31 cellular contexts compared by ENCODE assay signal in genomic region chr19:18167011-18167410, GRCh38. TPM values are rescaled to one million over a fixed set of nuclear protein-coding genes. Genes with fewer than 3 reads are reported as not detected.
"Had no signal": no experiment of that assay in that cellular context is flagged by ENCODE, and none has a peak within 500 bp of the region (broad histone marks: within the 10 kb centered on the region; RNA-seq: fewer than 3 reads in every experiment).

No MANE protein-coding gene starts in this region.

- H3K36me3 Mint-ChIP-seq: activated naive CD8-positive, alpha-beta T cell treated with anti-CD3 and anti-CD28 coated beads, Interleukin-2, amount 10 ng/mL, durations not matched to agents 7 days and 5 days had no signal

- H3K27ac Mint-ChIP-seq: activated CD4-positive, alpha-beta memory T cell treated with anti-CD3 and anti-CD28 coated beads, Interleukin-2, amount 10 ng/mL, durations not matched to agents 7 days and 5 days; activated CD4-positive, alpha-beta T cell treated with anti-CD3 and anti-CD28 coated beads for 36 hours; activated CD4-positive, alpha-beta T cell treated with anti-CD3 and anti-CD28 coated beads, Interleukin-2, amount 10 ng/mL, durations not matched to agents 24 days and 14 days; activated naive CD4-positive, alpha-beta T cell treated with anti-CD3 and anti-CD28 coated beads, Interleukin-2, amount 10 ng/mL, durations not matched to agents 7 days and 5 days; activated naive CD8-positive, alpha-beta T cell treated with anti-CD3 and anti-CD28 coated beads, Interleukin-2, amount 10 ng/mL, durations not matched to agents 7 days and 5 days; activated T-cell treated with anti-CD3 and anti-CD28 coated beads, Interleukin-2, amount 50 U/mL, for 24 hours; activated T-cell treated with anti-CD3 and anti-CD28 coated beads, Interleukin-2, amount 50 U/mL, for 72 hours; brain had no signal

- ATAC-seq: activated CD4-positive, alpha-beta T cell treated with anti-CD3 and anti-CD28 coated beads for 36 hours; activated T-cell treated with anti-CD3 and anti-CD28 coated beads, Interleukin-2, amount 50 U/mL, for 72 hours; gastroesophageal sphincter; heart right ventricle had no signal

- FAIRE-seq: endometrium, endothelial cell of umbilical vein had no signal

- DNase-seq: activated CD4-positive, alpha-beta memory T cell treated with anti-CD3 and anti-CD28 coated beads, Interleukin-2, amount 10 ng/mL, durations not matched to agents 7 days and 5 days; activated CD4-positive, alpha-beta T cell treated with anti-CD3 and anti-CD28 coated beads for 36 hours; activated CD4-positive, alpha-beta T cell treated with anti-CD3 and anti-CD28 coated beads, Interleukin-2, amount 10 ng/mL, durations not matched to agents 24 days and 14 days; activated CD4-positive, alpha-beta T cell treated with anti-CD3 and anti-CD28 coated beads, Interleukin-2, amount 50 U/mL, for 4 hours; activated CD4-positive, CD25-positive, alpha-beta regulatory T cell; activated CD4-positive, CD25-positive, alpha-beta regulatory T cell treated with anti-CD3 and anti-CD28 coated beads, Interleukin-2, amount 50 U/mL, for 72 hours; activated CD8-positive, alpha-beta memory T cell treated with anti-CD3 and anti-CD28 coated beads, Interleukin-2, amount 50 U/mL, for 48 hours; activated gamma-delta T cell; activated naive CD4-positive, alpha-beta T cell; activated naive CD4-positive, alpha-beta T cell treated with anti-CD3 and anti-CD28 coated beads, Interleukin-2, amount 10 ng/mL, durations not matched to agents 7 days and 5 days; activated naive CD8-positive, alpha-beta T cell treated with anti-CD3 and anti-CD28 coated beads, Interleukin-2, amount 10 ng/mL, durations not matched to agents 7 days and 5 days; activated T-cell treated with anti-CD3 and anti-CD28 coated beads for 4 hours; activated T-cell treated with anti-CD3 and anti-CD28 coated beads, Interleukin-2, amount 50 U/mL, for 24 hours; activated T-cell treated with anti-CD3 and anti-CD28 coated beads, Interleukin-2, amount 50 U/mL, for 72 hours; central memory CD4-positive, alpha-beta T cell; cerebellar nuclear complex; colonic mucosa; effector CD8-positive, alpha-beta T cell; esophagus squamous epithelium; foreskin melanocyte; heart right ventricle had no signal

- H3K36me3 ChIP-seq: colonic mucosa had no signal

- H3K27me3 ChIP-seq: ascending aorta, breast epithelium, cardiac muscle cell, colonic mucosa, esophagus squamous epithelium, gastroesophageal sphincter, heart right ventricle, hepatocyte had no signal

- H3K9me3 ChIP-seq: ascending aorta, breast epithelium, colonic mucosa, esophagus squamous epithelium, gastroesophageal sphincter, heart right ventricle had no signal

- H3K27me3 Mint-ChIP-seq: activated CD4-positive, alpha-beta memory T cell treated with anti-CD3 and anti-CD28 coated beads, Interleukin-2, amount 10 ng/mL, durations not matched to agents 7 days and 5 days; activated CD4-positive, alpha-beta T cell treated with anti-CD3 and anti-CD28 coated beads for 36 hours; activated CD4-positive, alpha-beta T cell treated with anti-CD3 and anti-CD28 coated beads, Interleukin-2, amount 10 ng/mL, durations not matched to agents 24 days and 14 days; activated naive CD4-positive, alpha-beta T cell treated with anti-CD3 and anti-CD28 coated beads, Interleukin-2, amount 10 ng/mL, durations not matched to agents 7 days and 5 days; activated naive CD8-positive, alpha-beta T cell treated with anti-CD3 and anti-CD28 coated beads, Interleukin-2, amount 10 ng/mL, durations not matched to agents 7 days and 5 days; activated T-cell treated with anti-CD3 and anti-CD28 coated beads, Interleukin-2, amount 50 U/mL, for 24 hours; brain had no signal

- H3K4me2 ChIP-seq: hepatocyte had no signal

- H3K4me3 ChIP-seq: ascending aorta, breast epithelium, cardiac muscle cell, colonic mucosa, esophagus squamous epithelium, gastroesophageal sphincter, heart right ventricle, hepatocyte had no signal

- H3K4me1 ChIP-seq: breast epithelium, colonic mucosa had no signal

- H3K79me2 ChIP-seq: hepatocyte had no signal

- H3K9me3 Mint-ChIP-seq: activated CD4-positive, alpha-beta memory T cell treated with anti-CD3 and anti-CD28 coated beads, Interleukin-2, amount 10 ng/mL, durations not matched to agents 7 days and 5 days; activated CD4-positive, alpha-beta T cell treated with anti-CD3 and anti-CD28 coated beads, Interleukin-2, amount 10 ng/mL, durations not matched to agents 24 days and 14 days; activated naive CD4-positive, alpha-beta T cell treated with anti-CD3 and anti-CD28 coated beads, Interleukin-2, amount 10 ng/mL, durations not matched to agents 7 days and 5 days; activated naive CD4-positive, alpha-beta T cell treated with anti-CD3 and anti-CD28 coated beads, Interleukin-2, amount 50 U/mL, for 72 hours; activated naive CD8-positive, alpha-beta T cell treated with anti-CD3 and anti-CD28 coated beads, Interleukin-2, amount 10 ng/mL, durations not matched to agents 7 days and 5 days; activated T-cell treated with anti-CD3 and anti-CD28 coated beads, Interleukin-2, amount 50 U/mL, for 24 hours; activated T-cell treated with anti-CD3 and anti-CD28 coated beads, Interleukin-2, amount 50 U/mL, for 72 hours; brain had no signal

- H2AFZ ChIP-seq: hepatocyte had no signal

- H3K27ac ChIP-seq: ascending aorta, breast epithelium, cardiac muscle cell, colonic mucosa, epithelial cell of prostate, esophagus squamous epithelium, gastroesophageal sphincter, heart right ventricle, hepatocyte had no signal

- H3K4me1 Mint-ChIP-seq: activated CD4-positive, alpha-beta memory T cell treated with anti-CD3 and anti-CD28 coated beads, Interleukin-2, amount 10 ng/mL, durations not matched to agents 7 days and 5 days; activated CD4-positive, alpha-beta T cell treated with anti-CD3 and anti-CD28 coated beads for 36 hours had no signal

- H3K4me3 Mint-ChIP-seq: activated CD4-positive, alpha-beta memory T cell treated with anti-CD3 and anti-CD28 coated beads, Interleukin-2, amount 10 ng/mL, durations not matched to agents 7 days and 5 days; activated CD4-positive, alpha-beta T cell treated with anti-CD3 and anti-CD28 coated beads for 36 hours; activated CD4-positive, alpha-beta T cell treated with anti-CD3 and anti-CD28 coated beads, Interleukin-2, amount 10 ng/mL, durations not matched to agents 24 days and 14 days; activated naive CD4-positive, alpha-beta T cell treated with anti-CD3 and anti-CD28 coated beads, Interleukin-2, amount 10 ng/mL, durations not matched to agents 7 days and 5 days; activated naive CD8-positive, alpha-beta T cell treated with anti-CD3 and anti-CD28 coated beads, Interleukin-2, amount 10 ng/mL, durations not matched to agents 7 days and 5 days; activated T-cell treated with anti-CD3 and anti-CD28 coated beads, Interleukin-2, amount 50 U/mL, for 24 hours; activated T-cell treated with anti-CD3 and anti-CD28 coated beads, Interleukin-2, amount 50 U/mL, for 72 hours; brain had no signal

RNA-seq across cellular contexts. Expression of gene IFI30, which starts 6.6 kb away (rescaled TPM):
- polyA plus RNA-seq: cardiac muscle cell had no signal

RNA-seq across cellular contexts. Expression of gene PDE4C, which starts 59.2 kb away (rescaled TPM):
- total RNA-seq: activated CD4-positive, alpha-beta T cell treated with anti-CD3 and anti-CD28 coated beads for 36 hours; ascending aorta had no signal
